1 cellular context compared by ENCODE assay signal in the genomic region with DNA sequence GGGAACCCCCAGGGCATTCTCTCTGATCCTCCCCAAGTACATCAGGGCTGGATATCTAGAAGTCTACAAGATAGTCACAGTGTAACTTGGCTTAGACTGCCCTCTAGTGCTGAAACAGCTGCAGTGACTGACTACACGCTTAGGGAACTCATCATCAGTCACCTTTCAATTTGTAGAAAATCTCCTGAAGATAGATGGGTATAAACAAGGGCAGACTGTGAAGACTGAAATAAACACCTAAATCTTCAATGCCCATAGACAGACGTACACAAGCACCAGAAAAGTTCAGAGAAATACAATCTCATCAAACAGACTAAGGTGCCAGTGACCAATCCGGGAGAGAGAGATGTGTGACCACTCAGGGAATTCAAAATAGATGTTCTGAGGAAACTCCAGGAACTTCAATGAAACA.
TF ChIP-seq lines count a peak whose summit lies in the region.

No MANE protein-coding gene starts in this region.

TF ChIP-seq in WTC11, 78 proteins besides CTCF, POLR2A, EP300 and RAD21 (continued from another document):
- TF ChIP-seq, protein P1, sequence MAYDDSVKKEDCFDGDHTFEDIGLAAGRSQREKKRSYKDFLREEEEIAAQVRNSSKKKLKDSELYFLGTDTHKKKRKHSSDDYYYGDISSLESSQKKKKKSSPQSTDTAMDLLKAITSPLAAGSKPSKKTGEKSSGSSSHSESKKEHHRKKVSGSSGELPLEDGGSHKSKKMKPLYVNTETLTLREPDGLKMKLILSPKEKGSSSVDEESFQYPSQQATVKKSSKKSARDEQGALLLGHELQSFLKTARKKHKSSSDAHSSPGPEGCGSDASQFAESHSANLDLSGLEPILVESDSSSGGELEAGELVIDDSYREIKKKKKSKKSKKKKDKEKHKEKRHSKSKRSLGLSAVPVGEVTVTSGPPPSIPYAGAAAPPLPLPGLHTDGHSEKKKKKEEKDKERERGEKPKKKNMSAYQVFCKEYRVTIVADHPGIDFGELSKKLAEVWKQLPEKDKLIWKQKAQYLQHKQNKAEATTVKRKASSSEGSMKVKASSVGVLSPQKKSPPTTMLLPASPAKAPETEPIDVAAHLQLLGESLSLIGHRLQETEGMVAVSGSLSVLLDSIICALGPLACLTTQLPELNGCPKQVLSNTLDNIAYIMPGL (CRISPR knock-in tag; IDR thresholded peaks at IDR 0.05) = no peak
